In genomic region chr1:231604276-231604621, GRCh38 we compare ENCODE assay signal across 10 cellular contexts. TPM values are rescaled to one million over a fixed set of nuclear protein-coding genes. Genes with fewer than 3 reads are reported as not detected.
DNase-seq lines count a peak whose midpoint lies in the region; ATAC-seq, FAIRE-seq and TF ChIP-seq lines count a peak whose summit lies in the region.
"Had no signal": no experiment of that assay in that cellular context is flagged by ENCODE, and none has a peak within 500 bp of the region (broad histone marks: within the 10 kb centered on the region; RNA-seq: fewer than 3 reads in every experiment).

No MANE protein-coding gene starts in this region.

- no peak for TF ChIP-seq CTCF in keratinocyte (optimal IDR thresholded peaks at IDR 0.05 in 1 of 3, IDR thresholded peaks at IDR 0.05 in 1 of 3, conservative IDR thresholded peaks at IDR 0.05 in 1 of 3; ENCODE audit: extremely low read depth in 1 of 3, insufficient read depth in 2 of 3, low read length in 3 of 3)

- no peaks in the 10 kb centered on the region for H3K36me3 ChIP-seq in keratinocyte (ENCODE audit: control insufficient read depth in 2 of 2, extremely low read depth in 1 of 2, insufficient read depth in 2 of 2, low read length in 2 of 2)
- H3K36me3 ChIP-seq: upper lobe of right lung had no signal

- no peak overlapping the region for H3K4me3 ChIP-seq in keratinocyte (ENCODE audit: control insufficient read depth in 2 of 3, extremely low read depth in 1 of 3, insufficient read depth in 2 of 3, low read depth in 1 of 3, low read length in 3 of 3)

- H3K4me1 Mint-ChIP-seq in stimulated activated naive CD8-positive, alpha-beta T cell treated with anti-CD3 and anti-CD28 coated beads, Interleukin-15, Interleukin-2, amounts not matched to agents 100 ng/mL and 50 ng/mL, for 24 hours (ENCODE audit: low read depth), result peaks cover 8% of the 10 kb centered on the region
- peaks cover 6% of the 10 kb centered on the region for H3K4me1 Mint-ChIP-seq in T-helper 17 cell

- ATAC-seq in stimulated activated naive CD8-positive, alpha-beta T cell treated with anti-CD3 and anti-CD28 coated beads, Interleukin-15, Interleukin-2, amounts not matched to agents 100 U/mL and 50 U/mL, for 24 hours, result no peak
- ATAC-seq in T-helper 17 cell, result no peak
- ATAC-seq in HG02885 (IDR thresholded peaks at IDR 0.05; ENCODE audit: poor library complexity, unreplicated experiment), result no peak

- H3K27me3 Mint-ChIP-seq in stimulated activated naive CD8-positive, alpha-beta T cell treated with anti-CD3 and anti-CD28 coated beads, Interleukin-15, Interleukin-2, amounts not matched to agents 100 ng/mL and 50 ng/mL, for 24 hours, result no peaks in the 10 kb centered on the region
- H3K27me3 Mint-ChIP-seq in T-helper 17 cell, result no peaks in the 10 kb centered on the region

- FAIRE-seq in keratinocyte (lab: Jason Lieb, UNC), result no peak

- H3K9ac ChIP-seq in keratinocyte (ENCODE audit: control insufficient read depth, extremely low read depth, insufficient read depth, low read length), result no peak overlapping the region

- H3K9me1 ChIP-seq in keratinocyte (ENCODE audit: control insufficient read depth, extremely low read depth, insufficient read depth, low read length), result no peaks in the 10 kb centered on the region

- H3K4me1 ChIP-seq in keratinocyte (ENCODE audit: control insufficient read depth, extremely low read depth, insufficient read depth, low read length), result peaks cover 3% of the 10 kb centered on the region

- no peaks in the 10 kb centered on the region for H3K79me2 ChIP-seq in keratinocyte (ENCODE audit: control insufficient read depth, insufficient read depth, low read length)

- H3K27me3 ChIP-seq in keratinocyte (ENCODE audit: control insufficient read depth, extremely low read depth, insufficient read depth, low read length), result no peaks in the 10 kb centered on the region
- H3K27me3 ChIP-seq: upper lobe of right lung had no signal

- H3K4me2 ChIP-seq in keratinocyte (ENCODE audit: control insufficient read depth, extremely low read depth, insufficient read depth, low read depth, low read length), result peak overlapping the region; percentile 93

- H3K27ac Mint-ChIP-seq in stimulated activated naive CD8-positive, alpha-beta T cell treated with anti-CD3 and anti-CD28 coated beads, Interleukin-15, Interleukin-2, amounts not matched to agents 100 ng/mL and 50 ng/mL, for 24 hours, result no peak overlapping the region
- H3K27ac Mint-ChIP-seq in T-helper 17 cell, result peak overlapping the region; percentile 91

- no peaks in the 10 kb centered on the region for H3K9me3 Mint-ChIP-seq in stimulated activated naive CD8-positive, alpha-beta T cell treated with anti-CD3 and anti-CD28 coated beads, Interleukin-15, Interleukin-2, amounts not matched to agents 100 ng/mL and 50 ng/mL, for 24 hours

- no peak overlapping the region for H3K27ac ChIP-seq in keratinocyte (ENCODE audit: control insufficient read depth, insufficient read depth, low read length)
- H3K27ac ChIP-seq: upper lobe of right lung had no signal

- DNase-seq in stimulated activated naive CD8-positive, alpha-beta T cell treated with anti-CD3 and anti-CD28 coated beads, Interleukin-15, Interleukin-2, amounts not matched to agents 100 U/mL and 50 U/mL, for 24 hours, result no peak
- DNase-seq in T-helper 17 cell, result no peak
- no peak for DNase-seq in keratinocyte (ENCODE audit: low read depth, low spot score)
- DNase-seq in stimulated activated CD4-positive, alpha-beta T cell treated with anti-CD3 and anti-CD28 coated beads, Interleukin-4, amount 100 ng/mL, for 1 hour, result no peak
- DNase-seq in A172 (ENCODE audit: low spot score), result no peak
- no peak for DNase-seq in C1 segment of cervical spinal cord (lab: John Stamatoyannopoulos, UW)
- DNase-seq: cortex of kidney, upper lobe of right lung had no signal

- H3K9me3 ChIP-seq in T-helper 17 cell (ENCODE audit: control insufficient read depth, low read length, poor library complexity, severe bottlenecking) (no peaks in the 10 kb centered on the region), keratinocyte (ENCODE audit: control insufficient read depth, low read depth, low read length) (no peaks in the 10 kb centered on the region)
- H3K9me3 ChIP-seq: upper lobe of right lung had no signal

- dilution Hi-C loops in keratinocyte (cut with MboI; ENCODE audit: extremely low pct_ligation_motif_present, low sequenced_read_pairs), result no loop called here

- H3K4me3 Mint-ChIP-seq in stimulated activated naive CD8-positive, alpha-beta T cell treated with anti-CD3 and anti-CD28 coated beads, Interleukin-15, Interleukin-2, amounts not matched to agents 100 ng/mL and 50 ng/mL, for 24 hours, result peak overlapping the region; percentile 93
- H3K4me3 Mint-ChIP-seq in T-helper 17 cell, result no peak overlapping the region

- no peaks in the 10 kb centered on the region for H3K36me3 Mint-ChIP-seq in stimulated activated naive CD8-positive, alpha-beta T cell treated with anti-CD3 and anti-CD28 coated beads, Interleukin-15, Interleukin-2, amounts not matched to agents 100 ng/mL and 50 ng/mL, for 24 hours (ENCODE audit: low read depth)
- no peaks in the 10 kb centered on the region for H3K36me3 Mint-ChIP-seq in T-helper 17 cell (ENCODE audit: low read depth)

- no peak overlapping the region for H2AFZ ChIP-seq in keratinocyte (ENCODE audit: control insufficient read depth, low read length)

- no peaks in the 10 kb centered on the region for H4K20me1 ChIP-seq in keratinocyte (ENCODE audit: control insufficient read depth, extremely low read depth, insufficient read depth, low read length)

RNA-seq across cellular contexts. Expression of gene DISC1, which starts 22.3 kb away (rescaled TPM):
- 10 to 100 TPM; 16.2 to 17.4 TPM for total RNA-seq in T-helper 17 cell
- polyA plus RNA-seq in keratinocyte, result 0.28 to 0.47 TPM (median 0.42 TPM) in 3 replicates
- 0.22 TPM for polyA plus RNA-seq in keratinocyte (2011; ENCODE audit: low read depth)
- 0.27 and 0.41 TPM in 2 replicates for polyA plus RNA-seq in keratinocyte (2011; cell fraction: cytosol; rRNA removed)
- polyA plus RNA-seq in keratinocyte (2011; cell fraction: nucleus; rRNA removed), result 1.1 and 1.2 TPM in 2 replicates
- 0.31 and 0.34 TPM in 2 replicates for polyA plus RNA-seq in keratinocyte (2012; ENCODE audit: low replicate concordance)
- 1.1 to 4.5 TPM (median 1.1 TPM) in 3 replicates for polyA minus RNA-seq in keratinocyte
- 1.7 TPM for polyA minus RNA-seq in keratinocyte (2011; cell fraction: cytosol; rRNA and poly(A)+ RNA removed)
- polyA minus RNA-seq in keratinocyte (2011; cell fraction: nucleus; rRNA and poly(A)+ RNA removed), result 3.4 and 5.0 TPM in 2 replicates
- total RNA-seq in A172 (2014; rRNA removed; shearing (Covaris generic)), result 5.0 and 5.2 TPM in 2 replicates
